ENCODE assay signal across 12 cellular contexts in the genomic region with DNA sequence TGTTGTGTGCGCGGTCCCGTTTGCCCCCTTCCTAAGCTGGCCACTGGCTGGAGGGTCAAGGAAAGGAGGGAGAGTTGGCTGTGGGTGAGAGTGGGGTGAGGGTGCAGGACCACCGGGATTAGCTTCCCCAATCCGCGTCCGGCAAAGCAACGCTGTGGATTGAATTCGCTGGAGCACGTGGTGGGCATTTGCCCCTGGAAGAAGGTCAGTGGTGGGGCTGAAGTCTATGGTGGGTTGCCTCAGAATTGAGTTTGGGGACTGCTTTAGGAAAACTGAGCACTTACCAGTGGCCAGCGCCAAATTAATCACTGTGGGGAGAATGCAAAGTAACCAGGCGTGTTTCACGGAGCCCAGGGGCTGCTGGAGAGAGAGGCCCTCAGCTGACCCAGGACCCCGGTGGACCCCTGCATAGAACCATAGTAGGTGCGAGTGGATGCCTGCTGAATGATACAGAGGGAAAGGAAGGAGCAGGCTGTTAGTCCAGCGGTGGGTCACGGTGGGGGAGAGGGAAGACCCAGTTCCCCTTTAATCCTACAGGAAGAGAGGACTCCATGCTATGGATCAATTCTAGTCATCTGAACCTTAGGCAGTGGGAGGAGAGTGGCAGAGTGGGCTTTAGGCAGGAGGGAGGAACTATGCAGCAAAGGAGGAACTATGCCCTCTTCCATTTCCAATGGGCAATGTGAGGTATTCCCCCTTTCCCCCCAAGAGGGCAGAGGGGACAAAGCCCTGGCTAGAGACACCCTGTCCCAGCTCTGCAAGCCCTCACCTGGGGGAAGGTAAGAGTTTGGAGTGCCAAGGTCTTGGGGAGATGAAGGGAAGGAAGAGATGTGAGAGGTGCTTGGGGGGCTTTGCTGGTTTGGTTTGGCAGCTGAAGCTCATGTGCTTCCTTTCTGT. TPM values are rescaled to one million over a fixed set of nuclear protein-coding genes. Genes with fewer than 3 reads are reported as not detected.
DNase-seq lines count a peak whose midpoint lies in the region; ATAC-seq and TF ChIP-seq lines count a peak whose summit lies in the region.
"Had no signal": no experiment of that assay in that cellular context is flagged by ENCODE, and none has a peak within 500 bp of the region (broad histone marks: within the 10 kb centered on the region; RNA-seq: fewer than 3 reads in every experiment).

No MANE protein-coding gene starts in this region.

- H3K27me3 ChIP-seq in HUES64 (ENCODE audit: insufficient read depth, low read length) (peaks cover 33% of the 10 kb centered on the region), neural progenitor cell (peaks cover 79% of the 10 kb centered on the region)

- peak overlapping the region; percentile 74 for H3K9ac ChIP-seq in HUES64 (ENCODE audit: low read depth, low read length)
- no peak overlapping the region for H3K9ac ChIP-seq in neural progenitor cell

- peak overlapping the region; percentile 32 for H3K27ac Mint-ChIP-seq in T-helper 1 cell treated with Interleukin-12 subunit alpha and Interleukin-12 subunit beta and Interleukin-4 antibody, amounts not matched to agents 30 μg/mL and 1 μg/mL, for 36 hours
- no peak overlapping the region for H3K27ac Mint-ChIP-seq in activated naive CD8-positive, alpha-beta T cell treated with anti-CD3 and anti-CD28 coated beads for 36 hours
- H3K27ac Mint-ChIP-seq in neural progenitor cell, result no peak overlapping the region

- intact Hi-C loops in left ventricle myocardium superior (cut with micrococcal nuclease), result no loop called here

- H3K27ac ChIP-seq in HUES64 (ENCODE audit: low read depth, low read length) (no peak overlapping the region), neural progenitor cell (no peak overlapping the region)
- H3K27ac ChIP-seq: 22Rv1 had no signal

- H2AFZ ChIP-seq in neural progenitor cell (replicated peaks), result peak overlapping the region; percentile 47

- WGBS in HUES64, result 11% methylated on average over 17 of the region's 17 CpGs

- peaks cover 24% of the 10 kb centered on the region for H3K4me1 ChIP-seq in HUES64 (ENCODE audit: insufficient read depth, low read length)
- peaks cover 18% of the 10 kb centered on the region for H3K4me1 ChIP-seq in neural progenitor cell

- peaks cover 17% of the 10 kb centered on the region for H3K36me3 Mint-ChIP-seq in T-helper 1 cell treated with Interleukin-12 subunit alpha and Interleukin-12 subunit beta and Interleukin-4 antibody, amounts not matched to agents 30 μg/mL and 1 μg/mL, for 36 hours (ENCODE audit: low read depth)
- H3K36me3 Mint-ChIP-seq in activated naive CD8-positive, alpha-beta T cell treated with anti-CD3 and anti-CD28 coated beads for 36 hours, result peaks cover 4% of the 10 kb centered on the region
- H3K36me3 Mint-ChIP-seq in neural progenitor cell, result no peaks in the 10 kb centered on the region

- H3K9me3 ChIP-seq in HUES64 (ENCODE audit: insufficient read depth, low read depth, low read length) (no peaks in the 10 kb centered on the region), neural progenitor cell (ENCODE audit: low read depth) (no peaks in the 10 kb centered on the region)

- H3K36me3 ChIP-seq in HUES64 (ENCODE audit: insufficient read depth, low read length), result no peaks in the 10 kb centered on the region
- H3K36me3 ChIP-seq in neural progenitor cell, result no peaks in the 10 kb centered on the region

- peaks cover 10% of the 10 kb centered on the region for H3K27me3 Mint-ChIP-seq in T-helper 1 cell treated with Interleukin-12 subunit alpha and Interleukin-12 subunit beta and Interleukin-4 antibody, amounts not matched to agents 30 μg/mL and 1 μg/mL, for 36 hours (ENCODE audit: low read depth)
- peaks cover 76% of the 10 kb centered on the region for H3K27me3 Mint-ChIP-seq in activated naive CD8-positive, alpha-beta T cell treated with anti-CD3 and anti-CD28 coated beads for 36 hours
- peaks cover 41% of the 10 kb centered on the region for H3K27me3 Mint-ChIP-seq in neural progenitor cell (ENCODE audit: insufficient read depth, low read depth)

- no peak for ATAC-seq in HG03139 (IDR thresholded peaks at IDR 0.05; ENCODE audit: unreplicated experiment)
- ATAC-seq in left ventricle myocardium superior, result no peak

- H3K9me3 Mint-ChIP-seq in T-helper 1 cell treated with Interleukin-12 subunit alpha and Interleukin-12 subunit beta and Interleukin-4 antibody, amounts not matched to agents 30 μg/mL and 1 μg/mL, for 36 hours, result no peaks in the 10 kb centered on the region
- no peaks in the 10 kb centered on the region for H3K9me3 Mint-ChIP-seq in activated naive CD8-positive, alpha-beta T cell treated with anti-CD3 and anti-CD28 coated beads for 36 hours
- peaks cover 9% of the 10 kb centered on the region for H3K9me3 Mint-ChIP-seq in neural progenitor cell

- H3K79me2 ChIP-seq in neural progenitor cell (ENCODE audit: low read depth), result no peaks in the 10 kb centered on the region

- peak overlapping the region; percentile 75 for H3K4me3 ChIP-seq in HUES64 (ENCODE audit: low read length)
- H3K4me3 ChIP-seq in neural progenitor cell, result peak overlapping the region; percentile 40

- H3F3A ChIP-seq in neural progenitor cell (ENCODE audit: low read depth), result peaks cover 4% of the 10 kb centered on the region

- peak overlapping the region; percentile 87 for H3K4me3 Mint-ChIP-seq in T-helper 1 cell treated with Interleukin-12 subunit alpha and Interleukin-12 subunit beta and Interleukin-4 antibody, amounts not matched to agents 30 μg/mL and 1 μg/mL, for 36 hours
- H3K4me3 Mint-ChIP-seq in activated naive CD8-positive, alpha-beta T cell treated with anti-CD3 and anti-CD28 coated beads for 36 hours, result peak overlapping the region; percentile 55
- no peak overlapping the region for H3K4me3 Mint-ChIP-seq in neural progenitor cell

- H3K4me1 Mint-ChIP-seq in T-helper 1 cell treated with Interleukin-12 subunit alpha and Interleukin-12 subunit beta and Interleukin-4 antibody, amounts not matched to agents 30 μg/mL and 1 μg/mL, for 36 hours (ENCODE audit: low read depth), result peaks cover 58% of the 10 kb centered on the region
- peaks cover 45% of the 10 kb centered on the region for H3K4me1 Mint-ChIP-seq in activated naive CD8-positive, alpha-beta T cell treated with anti-CD3 and anti-CD28 coated beads for 36 hours
- peaks cover 22% of the 10 kb centered on the region for H3K4me1 Mint-ChIP-seq in neural progenitor cell

- no peak for TF ChIP-seq CTCF in neural progenitor cell (IDR thresholded peaks at IDR 0.05)

- DNase-seq in T-helper 1 cell (no peak), neural progenitor cell (ENCODE audit: low spot score) (no peak), DMS 273 treated with DMSO at 0.1 percent for 48 hours (lab: John Stamatoyannopoulos, UW) (no peak), left ventricle myocardium superior (no peak)
- DNase-seq in activated naive CD8-positive, alpha-beta T cell treated with anti-CD3 and anti-CD28 coated beads for 36 hours, result no peak
- DNase-seq: activated CD4-positive, CD25-positive, alpha-beta regulatory T cell; islet precursor cell; SHP77 had no signal

- peak overlapping the region; percentile 72 for H3K4me2 ChIP-seq in neural progenitor cell

- H4K20me1 ChIP-seq in neural progenitor cell (ENCODE audit: low read depth), result no peaks in the 10 kb centered on the region

RNA-seq across cellular contexts. Expression of a gene that starts 1.2 kb away (rescaled TPM):
- polyA plus RNA-seq in HUES64 (2013, experiment 1 of 2), result 14.8 TPM
- polyA plus RNA-seq in HUES64 (2013, experiment 2 of 2), result 12.7 TPM
- total RNA-seq in activated naive CD8-positive, alpha-beta T cell treated with anti-CD3 and anti-CD28 coated beads for 36 hours, result 1 to 10 TPM; 1.9 to 2.6 TPM
- total RNA-seq in neural progenitor cell (ENCODE audit: low replicate concordance) (not detected in 2 replicates), left ventricle myocardium superior (1.2 TPM)

RNA-seq across cellular contexts. Expression of a gene that starts 45.0 kb away (rescaled TPM):
- 45.6 TPM for polyA plus RNA-seq in HUES64 (2013, experiment 1 of 2)
- 45.3 TPM for polyA plus RNA-seq in HUES64 (2013, experiment 2 of 2)
- total RNA-seq in activated naive CD8-positive, alpha-beta T cell treated with anti-CD3 and anti-CD28 coated beads for 36 hours, result 10 to 100 TPM; 21.0 to 22.2 TPM
- total RNA-seq in neural progenitor cell (ENCODE audit: low replicate concordance) (26.3 and 83.4 TPM in 2 replicates), left ventricle myocardium superior (11.5 TPM)
